In the genomic region with DNA sequence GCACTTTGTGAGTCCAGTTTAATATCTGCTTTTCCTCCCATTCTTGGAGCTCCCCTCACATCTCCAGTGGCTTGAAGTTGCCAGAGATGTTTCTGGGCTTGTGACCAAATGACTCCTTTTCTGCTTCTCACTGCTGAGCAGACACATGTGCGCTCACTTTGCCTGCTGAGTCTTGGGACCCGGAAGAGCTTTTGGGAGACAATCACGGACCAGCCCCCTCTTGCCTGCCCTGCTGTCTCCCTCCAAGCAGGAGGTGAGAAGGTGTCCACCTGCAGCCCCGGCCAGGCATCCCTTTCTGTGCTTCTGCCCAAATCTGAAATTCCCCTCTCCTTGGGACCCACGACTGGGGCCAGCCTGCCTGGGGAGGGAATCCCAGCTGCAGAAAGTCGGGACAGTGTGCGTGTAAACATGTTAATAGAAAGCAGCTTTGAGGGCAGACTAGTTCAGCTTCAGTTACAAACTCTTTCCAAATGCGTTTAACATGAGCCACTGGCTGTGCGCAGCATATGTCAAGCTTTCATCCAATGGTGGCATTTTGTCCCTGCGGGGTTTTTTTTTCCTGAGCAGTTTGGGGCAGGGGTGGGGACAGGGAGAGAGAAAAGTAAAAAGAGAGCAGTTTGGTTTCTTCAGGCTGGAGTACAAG, we compare ENCODE assay signal across 14 cellular contexts. TPM values are rescaled to one million over a fixed set of nuclear protein-coding genes. Genes with fewer than 3 reads are reported as not detected.
DNase-seq lines count a peak whose midpoint lies in the region; ATAC-seq and TF ChIP-seq lines count a peak whose summit lies in the region.
"Had no signal": no experiment of that assay in that cellular context is flagged by ENCODE, and none has a peak within 500 bp of the region (broad histone marks: within the 10 kb centered on the region; RNA-seq: fewer than 3 reads in every experiment).

No MANE protein-coding gene starts in this region.

- H3K27me3 ChIP-seq in esophagus muscularis mucosa (no peaks in the 10 kb centered on the region), muscle layer of colon (ENCODE audit: control insufficient read depth in 1 of 2, insufficient read depth in 2 of 2, low read length in 2 of 2) (no peaks in the 10 kb centered on the region), thyroid gland (no peaks in the 10 kb centered on the region)

- peaks cover 23 to 67% (median 65%) of the 10 kb centered on the region in 4 donors for H3K4me1 ChIP-seq in esophagus muscularis mucosa
- peaks cover 50% of the 10 kb centered on the region for H3K4me1 ChIP-seq in muscle layer of colon (ENCODE audit: insufficient read depth, low read length)
- H3K4me1 ChIP-seq in thyroid gland: peaks cover 0 to 11% of the 10 kb centered on the region in 2 donors

- ATAC-seq in HG03045 (IDR thresholded peaks at IDR 0.05; ENCODE audit: unreplicated experiment) (no peak), GM21360 (IDR thresholded peaks at IDR 0.05; ENCODE audit: unreplicated experiment) (no peak), GM18867 (IDR thresholded peaks at IDR 0.05; ENCODE audit: unreplicated experiment) (no peak)
- ATAC-seq: SK-N-SH treated with all-trans-retinoic acid at 6 μM for 48 hours had no signal

- peak overlapping the region; percentile 58 to 77 (median 68) for H3K27ac ChIP-seq in esophagus muscularis mucosa (replicated peaks in 1 of 4)
- peak overlapping the region; percentile 74 for H3K27ac ChIP-seq in muscle layer of colon (ENCODE audit: low read depth, low read length)
- H3K27ac ChIP-seq in thyroid gland: peak overlapping the region in 2 of 3 donors; percentile 28 to 43

- H3K36me3 ChIP-seq in esophagus muscularis mucosa (peaks cover 0 to 44% (median 14%) of the 10 kb centered on the region in 4 donors), muscle layer of colon (ENCODE audit: insufficient read depth, low read length) (no peaks in the 10 kb centered on the region), thyroid gland (no peaks in the 10 kb centered on the region)

- TF ChIP-seq EP300 in esophagus muscularis mucosa (IDR thresholded peaks at IDR 0.05): no peak

- intact Hi-C loops in esophagus muscularis mucosa (cut with DNase I) (no loop called here), thyroid gland (cut with DNase I) (no loop called here)

- DNase-seq in RPMI7951 (ENCODE audit: low read depth) (peak; percentile 63), esophagus muscularis mucosa (ENCODE audit: extremely low spot score) (no peak), thyroid gland (no peak)
- no peak for DNase-seq in activated CD4-positive, alpha-beta T cell treated with anti-CD3 and anti-CD28 coated beads, Interleukin-2, amount 50 U/mL, for 1 hour
- DNase-seq: activated B cell treated with CpG ODN at 0.5 μM for 24 hours; activated T-cell treated with anti-CD3 and anti-CD28 coated beads, Interleukin-2, amount 50 U/mL, for 1 hour; GDM1; NCI-H1694 had no signal

- 78% methylated on average over 10 of the region's 10 CpGs for WGBS in esophagus muscularis mucosa
- 76 to 93% methylated on average over 10 of the region's 10 CpGs for WGBS in thyroid gland, 2 donors

- peak overlapping the region; percentile 14 for H3K9ac ChIP-seq in muscle layer of colon (ENCODE audit: low read length)

- no peak overlapping the region for H3K4me3 ChIP-seq in esophagus muscularis mucosa
- no peak overlapping the region for H3K4me3 ChIP-seq in muscle layer of colon (ENCODE audit: low read depth in 1 of 2, low read length in 2 of 2)
- H3K4me3 ChIP-seq in thyroid gland (replicated peaks in 1 of 3): no peak overlapping the region

- TF ChIP-seq CTCF in esophagus muscularis mucosa (IDR thresholded peaks at IDR 0.05) (no peak), thyroid gland (IDR thresholded peaks at IDR 0.05) (no peak)

- no peak for TF ChIP-seq POLR2A in esophagus muscularis mucosa (IDR thresholded peaks at IDR 0.05; ENCODE audit: low read depth)
- TF ChIP-seq POLR2A in thyroid gland (IDR thresholded peaks at IDR 0.05): no peak

- H3K9me3 ChIP-seq in esophagus muscularis mucosa (no peaks in the 10 kb centered on the region), muscle layer of colon (ENCODE audit: low read length) (no peaks in the 10 kb centered on the region), thyroid gland (no peaks in the 10 kb centered on the region)

RNA-seq across cellular contexts. Expression of gene HTRA1, which starts 31.7 kb away (rescaled TPM):
- total RNA-seq in RPMI7951 (2014; rRNA removed; shearing (Covaris generic)): 136 and 182 TPM in 2 replicates
- total RNA-seq in esophagus muscularis mucosa (100 to 1,000 TPM; 101 to 146 (median 109) TPM), thyroid gland (10 to 100 TPM; 37.1 to 99.4 (median 68.2) TPM)
- total RNA-seq: activated B cell treated with CpG ODN at 0.5 μM for 24 hours had no signal

RNA-seq across cellular contexts. Expression of gene ARMS2, which starts 38.6 kb away (rescaled TPM):
- total RNA-seq in RPMI7951 (2014; rRNA removed; shearing (Covaris generic)): not detected in 2 replicates
- total RNA-seq in esophagus muscularis mucosa (1 to 10 TPM in 1 of 4 donors, not detected in 3; 1.2 TPM), thyroid gland (not detected)
- total RNA-seq: activated B cell treated with CpG ODN at 0.5 μM for 24 hours, myocyte had no signal
